9 cellular contexts compared by ENCODE assay signal in genomic region chr22:44567846-44568493, GRCh38.
DNase-seq lines count a peak whose midpoint lies in the region; ATAC-seq and TF ChIP-seq lines count a peak whose summit lies in the region.
"Had no signal": no experiment of that assay in that cellular context is flagged by ENCODE, and none has a peak within 500 bp of the region (broad histone marks: within the 10 kb centered on the region; RNA-seq: fewer than 3 reads in every experiment).

No MANE protein-coding gene starts in this region.

- H3K27ac ChIP-seq in CD4-positive, alpha-beta memory T cell (ENCODE audit: low read depth, low read length) = no peak overlapping the region
- H3K27ac ChIP-seq: neutrophil had no signal

- peaks cover 9 to 10% of the 10 kb centered on the region in 2 donors for H3K27me3 Mint-ChIP-seq in CD4-positive, alpha-beta memory T cell
- H3K27me3 Mint-ChIP-seq in effector memory CD8-positive, alpha-beta T cell = peaks cover 7 to 32% of the 10 kb centered on the region in 2 donors
- H3K27me3 Mint-ChIP-seq in progenitor cell of endocrine pancreas = peaks cover 17% of the 10 kb centered on the region

- peak in 4 of 5 donors; percentile 30 to 39 (median 34) for DNase-seq in CD4-positive, alpha-beta memory T cell
- DNase-seq in HT1080 (ENCODE audit: low read depth) (peak; percentile 15), progenitor cell of endocrine pancreas (ENCODE audit: low spot score, unreplicated experiment) (no peak), HuH-7.5 (ENCODE audit: low spot score) (no peak), iPS-NIHi7 (ENCODE audit: extremely low spot score) (no peak)
- DNase-seq in activated CD4-positive, alpha-beta T cell treated with anti-CD3 and anti-CD28 coated beads, Interleukin-2, amount 50 U/mL, for 24 hours (ENCODE audit: low read depth in 1 of 2, low spot score in 1 of 2) = peak; percentile 7 to 9
- peak; percentile 35 to 45 (median 43) for DNase-seq in effector memory CD8-positive, alpha-beta T cell

- H3K9me3 Mint-ChIP-seq in CD4-positive, alpha-beta memory T cell = peaks cover 4 to 18% (median 13%) of the 10 kb centered on the region in 8 donors
- peaks cover 0 to 7% of the 10 kb centered on the region in 2 donors for H3K9me3 Mint-ChIP-seq in effector memory CD8-positive, alpha-beta T cell
- peaks cover 30% of the 10 kb centered on the region for H3K9me3 Mint-ChIP-seq in progenitor cell of endocrine pancreas (ENCODE audit: low read depth)

- H3K9me3 ChIP-seq in CD4-positive, alpha-beta memory T cell (ENCODE audit: control insufficient read depth in 1 of 2, low read length in 2 of 2) = no peaks in the 10 kb centered on the region
- H3K9me3 ChIP-seq: neutrophil had no signal

- no peaks in the 10 kb centered on the region for H3K36me3 ChIP-seq in CD4-positive, alpha-beta memory T cell (ENCODE audit: insufficient read depth, low read length)
- H3K36me3 ChIP-seq: neutrophil had no signal

- no peaks in the 10 kb centered on the region for H3K36me3 Mint-ChIP-seq in CD4-positive, alpha-beta memory T cell
- no peaks in the 10 kb centered on the region for H3K36me3 Mint-ChIP-seq in effector memory CD8-positive, alpha-beta T cell (ENCODE audit: insufficient read depth)
- H3K36me3 Mint-ChIP-seq in progenitor cell of endocrine pancreas (ENCODE audit: insufficient read depth) = peaks cover 3% of the 10 kb centered on the region

- no peak overlapping the region for H3K27ac Mint-ChIP-seq in CD4-positive, alpha-beta memory T cell
- no peak overlapping the region for H3K27ac Mint-ChIP-seq in effector memory CD8-positive, alpha-beta T cell
- no peak overlapping the region for H3K27ac Mint-ChIP-seq in progenitor cell of endocrine pancreas

- no peaks in the 10 kb centered on the region for H3K4me1 ChIP-seq in CD4-positive, alpha-beta memory T cell (ENCODE audit: insufficient read depth, low read length)

- intact Hi-C loops in CD4-positive, alpha-beta memory T cell (cut with micrococcal nuclease) = loop anchor here (1.0 kb wide), 2 partner anchors 113 to 232 kb away; no protein-coding TSS in a partner anchor

- no peak overlapping the region for H3K4me3 ChIP-seq in CD4-positive, alpha-beta memory T cell (ENCODE audit: low read length in 2 of 2)

- no peak for ATAC-seq in effector memory CD8-positive, alpha-beta T cell (replicated peaks)
- no peak for ATAC-seq in HG02852 (IDR thresholded peaks at IDR 0.05; ENCODE audit: unreplicated experiment)

- no peaks in the 10 kb centered on the region for H3K4me1 Mint-ChIP-seq in CD4-positive, alpha-beta memory T cell
- peaks cover 3 to 6% of the 10 kb centered on the region in 2 donors for H3K4me1 Mint-ChIP-seq in effector memory CD8-positive, alpha-beta T cell (ENCODE audit: low read depth in 2 of 2)
- H3K4me1 Mint-ChIP-seq in progenitor cell of endocrine pancreas (ENCODE audit: low read depth) = no peaks in the 10 kb centered on the region

- POLR2A ChIA-PET in CD4-positive, alpha-beta memory T cell (lab: Charles Lee; ENCODE audit: partially characterized antibody) = interaction anchor here (0.6 to 1.4 kb wide), 2 partner anchors 112 to 357 kb away, joined by 3 to 4 read pairs; no protein-coding TSS in a partner anchor

- CTCF ChIA-PET in CD4-positive, alpha-beta memory T cell (lab: Charles Lee; ENCODE audit: partially characterized antibody) = interaction anchor here (0.7 to 4.7 kb wide), 26 partner anchors 10 to 575 kb away, joined by 3 to 58 read pairs (median 4); partner anchors contain the start of gene PARVG

- H3K4me3 Mint-ChIP-seq in CD4-positive, alpha-beta memory T cell = no peak overlapping the region
- no peak overlapping the region for H3K4me3 Mint-ChIP-seq in effector memory CD8-positive, alpha-beta T cell
- H3K4me3 Mint-ChIP-seq in progenitor cell of endocrine pancreas (ENCODE audit: low read depth) = no peak overlapping the region

- no peaks in the 10 kb centered on the region for H3K27me3 ChIP-seq in CD4-positive, alpha-beta memory T cell (ENCODE audit: insufficient read depth, low read length)

- TF ChIP-seq CTCF in progenitor cell of endocrine pancreas (IDR thresholded peaks at IDR 0.05; ENCODE audit: unreplicated experiment) = peak; percentile 53

Comparison
In these comparisons a context has a peak if more than half of its experiments do, and no peak if none do; other contexts are left out.
1. DNase-seq: peak in CD4-positive, alpha-beta memory T cell (4 of 5), HT1080 (single experiment), activated CD4-positive, alpha-beta T cell treated with anti-CD3 and anti-CD28 coated beads, Interleukin-2, amount 50 U/mL, for 24 hours (2 of 2) and effector memory CD8-positive, alpha-beta T cell (3 of 3); none in progenitor cell of endocrine pancreas (single experiment), HuH-7.5 (single experiment) and iPS-NIHi7 (single experiment).